Comparison of ENCODE assay signal across 8 cellular contexts in genomic region chr7:151232272-151233110, GRCh38. TPM values are rescaled to one million over a fixed set of nuclear protein-coding genes. Genes with fewer than 3 reads are reported as not detected.
DNase-seq lines count a peak whose midpoint lies in the region; ATAC-seq and TF ChIP-seq lines count a peak whose summit lies in the region.

Gene CHPF2, plus strand, starts transcription at chr7:151232483. Its CDS starts 1,529 bp downstream, at chr7:151234012.

- POLR2A ChIA-PET in CD8-positive, alpha-beta T cell (lab: Charles Lee), result interaction anchor here (0.6 to 2.6 kb wide), 7 partner anchors 10 to 45 kb away, joined by 3 to 13 read pairs (median 3); partner anchors contain the start of genes H2BK1 and SMARCD3
- POLR2A ChIA-PET in activated CD8-positive, alpha-beta memory T cell treated with anti-CD3 and anti-CD28 coated beads for 36 hours (lab: Charles Lee), result interaction anchor here (1.8 kb wide), 1 partner anchor 11 kb away, joined by 9 read pairs; no protein-coding TSS in a partner anchor

- H3K27me3 ChIP-seq in CD8-positive, alpha-beta T cell (ENCODE audit: insufficient read depth, low read length), result no peaks in the 10 kb centered on the region

- no peaks in the 10 kb centered on the region for H3K27me3 Mint-ChIP-seq in CD8-positive, alpha-beta T cell (ENCODE audit: low read depth)
- no peaks in the 10 kb centered on the region for H3K27me3 Mint-ChIP-seq in memory B cell

- peak within 1 kb of the TSS; percentile 76 for H3K4me3 ChIP-seq in CD8-positive, alpha-beta T cell (ENCODE audit: low read depth, low read length)

- H3K9me3 Mint-ChIP-seq in CD8-positive, alpha-beta T cell, result no peaks in the 10 kb centered on the region
- H3K9me3 Mint-ChIP-seq in memory B cell, result no peaks in the 10 kb centered on the region

- peak; percentile 71 to 93 (median 88) for DNase-seq in CD8-positive, alpha-beta T cell
- DNase-seq in NOMO-1 (lab: John Stamatoyannopoulos, UW; ENCODE audit: unreplicated experiment in 2 of 2), result peak; percentile 54 to 66
- peak; percentile 73 for DNase-seq in effector CD8-positive, alpha-beta T cell (lab: John Stamatoyannopoulos, UW)
- DNase-seq in memory B cell (ENCODE audit: low spot score in 2 of 2), result peak; percentile 80 to 88
- peak; percentile 79 for DNase-seq in stimulated activated CD8-positive, alpha-beta memory T cell treated with anti-CD3 and anti-CD28 coated beads, Interleukin-12 subunit alpha, Interleukin-12 subunit beta, amount 100 ng/mL, for 24 hours (ENCODE audit: extremely low read depth)

- H3K36me3 Mint-ChIP-seq in CD8-positive, alpha-beta T cell, result peaks cover 38% of the 10 kb centered on the region
- H3K36me3 Mint-ChIP-seq in memory B cell, result peaks cover 7% of the 10 kb centered on the region

- peaks cover 6% of the 10 kb centered on the region for H3K36me3 ChIP-seq in CD8-positive, alpha-beta T cell (ENCODE audit: insufficient read depth, low read length)

- peaks cover 34% of the 10 kb centered on the region for H3K4me1 Mint-ChIP-seq in CD8-positive, alpha-beta T cell (ENCODE audit: low read depth)
- peaks cover 27% of the 10 kb centered on the region for H3K4me1 Mint-ChIP-seq in memory B cell

- no peak for TF ChIP-seq CTCF in CD8-positive, alpha-beta T cell (IDR thresholded peaks at IDR 0.05)

- H3K9me3 ChIP-seq in CD8-positive, alpha-beta T cell (ENCODE audit: low read length), result no peaks in the 10 kb centered on the region

- CTCF ChIA-PET in CD8-positive, alpha-beta T cell (lab: Charles Lee), result interaction anchor here (3.1 to 4.7 kb wide), 2 partner anchors 10 to 12 kb away, joined by 10 to 37 read pairs; no protein-coding TSS in a partner anchor
- CTCF ChIA-PET in activated CD8-positive, alpha-beta memory T cell treated with anti-CD3 and anti-CD28 coated beads for 36 hours (lab: Charles Lee), result interaction anchor here (0.6 to 2.9 kb wide), 6 partner anchors 10 to 109 kb away, joined by 3 to 12 read pairs (median 3); no protein-coding TSS in a partner anchor

- peak within 1 kb of the TSS; percentile 54 for H3K27ac ChIP-seq in CD8-positive, alpha-beta T cell (ENCODE audit: low read depth, low read length)

- peak; percentile 74 for ATAC-seq in CD8-positive, alpha-beta T cell
- peak; percentile 94 for ATAC-seq in GM19438 (IDR thresholded peaks at IDR 0.05; ENCODE audit: low read depth, unreplicated experiment)
- ATAC-seq in HG03571 (IDR thresholded peaks at IDR 0.05; ENCODE audit: unreplicated experiment), result peak; percentile 97
- ATAC-seq in memory B cell (ENCODE audit: low read depth), result peak; percentile 97

- H3K27ac Mint-ChIP-seq in CD8-positive, alpha-beta T cell, result peak within 1 kb of the TSS; percentile 98
- H3K27ac Mint-ChIP-seq in memory B cell, result peak within 1 kb of the TSS; percentile 95

- peaks cover 22% of the 10 kb centered on the region for H3K4me1 ChIP-seq in CD8-positive, alpha-beta T cell (ENCODE audit: insufficient read depth, low read length)

- H3K4me3 Mint-ChIP-seq in CD8-positive, alpha-beta T cell, result peak within 1 kb of the TSS; percentile 100
- peak within 1 kb of the TSS; percentile 99 for H3K4me3 Mint-ChIP-seq in memory B cell

- intact Hi-C loops in CD8-positive, alpha-beta T cell (cut with DNase I, micrococcal nuclease), result loop anchor here (1.0 to 5.0 kb wide), 6 partner anchors 13 to 286 kb away; partner anchors contain the start of genes NUB1 (in 1 of the 2), RHEB (in 1 of the 2) and TMUB1 (in 1 of the 2)

RNA-seq across cellular contexts. Expression of gene CHPF2, which starts in this region (rescaled TPM):
- total RNA-seq in CD8-positive, alpha-beta T cell, result 10 to 100 TPM; 24.7 to 24.9 TPM
- total RNA-seq in activated CD8-positive, alpha-beta memory T cell treated with anti-CD3 and anti-CD28 coated beads for 36 hours, result 10 to 100 TPM; 34.4 to 35.0 TPM

Comparison
In these comparisons a context has a peak if more than half of its experiments do, and no peak if none do; other contexts are left out.
1. Peak in every context shown above with its lines: DNase-seq, ATAC-seq, H3K4me3 ChIP-seq and H3K27ac ChIP-seq.